In the genomic region with DNA sequence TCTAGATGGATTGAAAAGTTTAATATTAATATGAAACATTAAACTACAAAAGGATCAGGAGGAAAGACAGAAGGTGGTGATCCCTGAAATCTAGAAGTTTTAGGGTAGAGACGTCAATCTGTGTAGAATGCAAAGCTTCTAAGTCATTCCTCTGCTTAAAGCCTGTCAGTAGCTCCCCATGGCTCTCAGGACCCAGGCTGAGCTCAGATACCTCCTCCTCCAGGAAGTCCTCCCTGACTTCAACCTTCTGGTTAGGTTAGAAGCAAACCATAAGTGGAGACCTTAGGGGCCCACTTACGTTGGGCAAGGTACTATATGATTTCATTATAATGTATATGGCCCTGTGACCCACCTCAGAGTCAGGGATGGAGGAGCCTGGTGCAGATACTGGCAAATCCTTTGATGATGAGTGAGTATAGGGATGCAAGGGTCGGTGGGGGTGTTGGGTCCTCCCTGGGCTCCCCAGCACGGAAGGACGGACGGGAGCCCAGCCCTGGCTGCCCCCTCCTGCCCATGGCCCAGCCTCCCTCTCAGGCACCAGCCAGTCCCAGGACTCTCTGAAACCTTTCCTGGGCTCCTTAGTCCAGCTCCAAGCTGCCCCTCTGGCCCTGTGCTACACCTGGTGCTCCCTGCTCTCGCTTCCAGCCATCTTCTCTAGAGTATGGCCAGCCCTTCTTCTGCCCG, we compare ENCODE assay signal across 22 cellular contexts. TPM values are rescaled to one million over a fixed set of nuclear protein-coding genes. Genes with fewer than 3 reads are reported as not detected.
DNase-seq lines count a peak whose midpoint lies in the region; ATAC-seq, FAIRE-seq and TF ChIP-seq lines count a peak whose summit lies in the region.
"Had no signal": no experiment of that assay in that cellular context is flagged by ENCODE, and none has a peak within 500 bp of the region (broad histone marks: within the 10 kb centered on the region; RNA-seq: fewer than 3 reads in every experiment).

No MANE protein-coding gene starts in this region.

- H3K4me2 ChIP-seq in OCI-LY3 (ENCODE audit: low read length) (0 out of 2 replicates have a peak overlapping the region, but pooled peaks have one; percentile 36), PC-9 (no peak overlapping the region)
- H3K4me2 ChIP-seq: BLaER1 had no signal

- peaks cover 11% of the 10 kb centered on the region; the same call in 1 of the 2 replicates for H3F3A ChIP-seq in PC-9 (ENCODE audit: insufficient read depth, low read depth)

- H3K9me2 ChIP-seq in PC-9 (ENCODE audit: insufficient read depth): no peaks in the 10 kb centered on the region

- H3K27me3 ChIP-seq in H7 (ENCODE audit: control insufficient read depth, insufficient read depth, low read length): no peaks in the 10 kb centered on the region
- peaks cover 10% of the 10 kb centered on the region for H3K27me3 ChIP-seq in OCI-LY3 (ENCODE audit: low read depth, low read length)
- no peaks in the 10 kb centered on the region for H3K27me3 ChIP-seq in upper lobe of right lung
- no peaks in the 10 kb centered on the region for H3K27me3 ChIP-seq in PC-9 (ENCODE audit: insufficient read depth, low read depth)
- H3K27me3 ChIP-seq: BLaER1 had no signal

- DNase-seq in H7 (peak; percentile 6), kidney (peak; percentile 56), upper lobe of right lung (peak; percentile 13), PC-9 (no peak), hippocampal formation (lab: John Stamatoyannopoulos, UW) (no peak), NCI-H2107 treated with DMSO at 0.1 percent for 48 hours (lab: John Stamatoyannopoulos, UW; ENCODE audit: unreplicated experiment) (no peak)
- DNase-seq: ACHN; CD4-positive, alpha-beta memory T cell; DMS 273 treated with DMSO at 0.1 percent for 48 hours; DMS79 treated with DMSO at 0.1 percent for 48 hours; KBM-7; NCI-H1092; NCI-H1436 treated with DMSO at 0.1 percent for 48 hours; NCI-H2029; NCI-H345; NCI-H524; NCI-H774; RPMI8226 had no signal

- H3K9me3 ChIP-seq in OCI-LY3 (ENCODE audit: insufficient read depth, low read length) (no peaks in the 10 kb centered on the region), kidney (ENCODE audit: control insufficient read depth in 1 of 2, low read length in 2 of 2) (no peaks in the 10 kb centered on the region), upper lobe of right lung (no peaks in the 10 kb centered on the region), PC-9 (ENCODE audit: insufficient read depth, low read depth) (no peaks in the 10 kb centered on the region)
- H3K9me3 ChIP-seq: BLaER1, Caco-2 had no signal

- no peaks in the 10 kb centered on the region for H3K36me3 ChIP-seq in H7 (replicated peaks; ENCODE audit: control insufficient read depth, insufficient read depth, low read length)
- H3K36me3 ChIP-seq in OCI-LY3 (replicated peaks; ENCODE audit: low read depth, low read length): peaks cover under 1% of the 10 kb centered on the region
- H3K36me3 ChIP-seq in kidney (ENCODE audit: control insufficient read depth in 1 of 2, insufficient read depth in 2 of 2, low read length in 2 of 2): no peaks in the 10 kb centered on the region
- no peaks in the 10 kb centered on the region for H3K36me3 ChIP-seq in upper lobe of right lung
- H3K36me3 ChIP-seq in PC-9 (ENCODE audit: low read depth): no peaks in the 10 kb centered on the region; the same call in 1 of the 2 replicates
- H3K36me3 ChIP-seq: BLaER1 had no signal

- BruUV-seq in PC-9 (replicated peaks; lab: Mats Ljungman, UMichigan): no TSS peak

- FAIRE-seq in kidney (lab: Jason Lieb, UNC): no peak
- FAIRE-seq: H54 had no signal

- POLR2A ChIA-PET in PC-9 (lab: Charles Lee; ENCODE audit: unreplicated experiment): interaction anchor here (0.6 kb wide), 1 partner anchor 86 kb away, joined by 3 read pairs; no protein-coding TSS in a partner anchor

- H3K4me3 ChIP-seq in H7 (ENCODE audit: insufficient read depth, low read depth, low read length) (no peak overlapping the region), OCI-LY3 (ENCODE audit: low read length) (no peak overlapping the region), kidney (ENCODE audit: low read length in 2 of 2) (no peak overlapping the region), upper lobe of right lung (no peak overlapping the region), PC-9 (no peak overlapping the region)
- H3K4me3 ChIP-seq: BLaER1 had no signal

- H3K9ac ChIP-seq in OCI-LY3 (ENCODE audit: low read length) (no peak overlapping the region), kidney (ENCODE audit: low read length in 2 of 2) (no peak overlapping the region)
- H3K9ac ChIP-seq: BLaER1 had no signal

- H2AFZ ChIP-seq in OCI-LY3 (ENCODE audit: low read depth, low read length) (no peak overlapping the region), PC-9 (no peak overlapping the region)

- H3K79me2 ChIP-seq in OCI-LY3 (ENCODE audit: low read length) (peaks cover 18% of the 10 kb centered on the region), PC-9 (ENCODE audit: low read depth) (peaks cover 18% of the 10 kb centered on the region)

- TF ChIP-seq CTCF in OCI-LY3 (IDR thresholded peaks at IDR 0.05; ENCODE audit: low read depth, low read length) (no peak), kidney (IDR thresholded peaks at IDR 0.05; ENCODE audit: borderline replicate concordance, extremely low read depth, insufficient read depth) (no peak), upper lobe of right lung (IDR thresholded peaks at IDR 0.05) (no peak), PC-9 (conservative IDR thresholded peaks at IDR 0.05) (no peak)

- H3K4me1 ChIP-seq in OCI-LY3 (ENCODE audit: low read length): peaks cover 16% of the 10 kb centered on the region
- peaks cover 0 to 1% of the 10 kb centered on the region in 2 donors for H3K4me1 ChIP-seq in kidney (ENCODE audit: control insufficient read depth in 1 of 2, insufficient read depth in 1 of 2, low read depth in 1 of 2, low read length in 2 of 2)
- H3K4me1 ChIP-seq in upper lobe of right lung: peaks cover 17% of the 10 kb centered on the region
- H3K4me1 ChIP-seq in PC-9 (replicated peaks; ENCODE audit: insufficient read depth): peaks cover 7% of the 10 kb centered on the region

- ATAC-seq in upper lobe of right lung: no peak

- intact Hi-C loops in kidney (cut with DNase I): no loop called here
- intact Hi-C loops in upper lobe of right lung (cut with DNase I): no loop called here
- intact Hi-C loops in PC-9 (cut with micrococcal nuclease; ENCODE audit: unreplicated experiment): no loop called here

- H3K27ac ChIP-seq in OCI-LY3 (ENCODE audit: low read length) (no peak overlapping the region), kidney (ENCODE audit: low read depth in 2 of 2, low read length in 2 of 2) (no peak overlapping the region), upper lobe of right lung (no peak overlapping the region), PC-9 (no peak overlapping the region)
- H3K27ac ChIP-seq: BLaER1 had no signal

- peaks cover 13% of the 10 kb centered on the region for H4K20me1 ChIP-seq in OCI-LY3 (ENCODE audit: insufficient read depth, low read length)
- H4K20me1 ChIP-seq in PC-9 (ENCODE audit: insufficient read depth): peaks cover 10% of the 10 kb centered on the region

- CTCF ChIA-PET in PC-9 (lab: Charles Lee): no interaction called here

RNA-seq across cellular contexts. Expression of gene PPP6R3, which starts 3.2 kb away (rescaled TPM):
- total RNA-seq in H7 (2014; rRNA removed; shearing (Covaris generic)): 133 and 142 TPM in 2 replicates
- total RNA-seq in kidney: 108 TPM
- 30.3 TPM for polyA plus RNA-seq in kidney (ENCODE audit: insufficient read depth, low read depth, low replicate concordance)
- 93.2 TPM for total RNA-seq in upper lobe of right lung
- total RNA-seq in PC-9 (2021): 116 and 129 TPM in 2 replicates

Comparison
In these comparisons a context has a peak if more than half of its experiments do, and no peak if none do; other contexts are left out.
1. DNase-seq: peak in H7 (single experiment), kidney (single experiment) and upper lobe of right lung (single experiment); none in PC-9 (0 of 2), hippocampal formation (0 of 2) and NCI-H2107 treated with DMSO at 0.1 percent for 48 hours (single experiment).